Comparison of ENCODE assay signal across 8 cellular contexts in genomic region chr1:117928881-117929339, GRCh38. TPM values are rescaled to one million over a fixed set of nuclear protein-coding genes. Genes with fewer than 3 reads are reported as not detected.
A peak's percentile ranks its signal among the peaks of the same experiment; 100 is the strongest.
DNase-seq lines count a peak whose midpoint lies in the region; ATAC-seq and TF ChIP-seq lines count a peak whose summit lies in the region.

No MANE protein-coding gene starts in this region.

- H3K4me2 ChIP-seq in neural progenitor cell = peak overlapping the region; percentile 83

- H3K4me1 Mint-ChIP-seq in neural progenitor cell = peaks cover 24% of the 10 kb centered on the region

- no peak overlapping the region for H3K27ac Mint-ChIP-seq in neural progenitor cell

- no peaks in the 10 kb centered on the region for H3K27me3 Mint-ChIP-seq in neural progenitor cell (ENCODE audit: insufficient read depth, low read depth)

- ATAC-seq in GM19452 (IDR thresholded peaks at IDR 0.05; ENCODE audit: unreplicated experiment) (peak; percentile 35), HG03520 (IDR thresholded peaks at IDR 0.05; ENCODE audit: unreplicated experiment) (peak; percentile 23)

- H3K36me3 ChIP-seq in neural progenitor cell = no peaks in the 10 kb centered on the region
- no peaks in the 10 kb centered on the region for H3K36me3 ChIP-seq in urinary bladder (ENCODE audit: insufficient read depth)

- WGBS in urinary bladder = 0% methylated on average over 24 of the region's 24 CpGs

- H3K79me2 ChIP-seq in neural progenitor cell (ENCODE audit: low read depth) = peaks cover 96% of the 10 kb centered on the region

- H4K20me1 ChIP-seq in neural progenitor cell (ENCODE audit: low read depth) = peaks cover 20% of the 10 kb centered on the region

- H3K27ac ChIP-seq in neural progenitor cell = peak overlapping the region; percentile 51
- peak overlapping the region; percentile 80 for H3K27ac ChIP-seq in urinary bladder (ENCODE audit: low read depth)

- H3K4me1 ChIP-seq in neural progenitor cell = peaks cover 16% of the 10 kb centered on the region
- H3K4me1 ChIP-seq in urinary bladder (ENCODE audit: insufficient read depth) = no peaks in the 10 kb centered on the region

- peak; percentile 32 for TF ChIP-seq CTCF in neural progenitor cell (IDR thresholded peaks at IDR 0.05)

- peaks cover 5% of the 10 kb centered on the region for H3K36me3 Mint-ChIP-seq in neural progenitor cell

- H3K27me3 ChIP-seq in neural progenitor cell = no peaks in the 10 kb centered on the region

- DNase-seq in DMS 273 treated with DMSO at 0.1 percent for 48 hours (lab: John Stamatoyannopoulos, UW) = peak; percentile 1
- DNase-seq in NOMO-1 treated with DMSO at 0.1 percent for 48 hours (lab: John Stamatoyannopoulos, UW; ENCODE audit: unreplicated experiment) = peak; percentile 62
- peak; percentile 25 for DNase-seq in activated gamma-delta T cell treated with anti-CD3 and anti-CD28 coated beads, Interleukin-2, amount 50 U/mL, for 16 hours (ENCODE audit: low read depth)
- peak; percentile 62 for DNase-seq in foreskin melanocyte
- peak; percentile 82 for DNase-seq in neural progenitor cell (ENCODE audit: low spot score)

- no peaks in the 10 kb centered on the region for H3K9me3 Mint-ChIP-seq in neural progenitor cell

- H3K4me3 ChIP-seq in neural progenitor cell (peak overlapping the region; percentile 85), urinary bladder (ENCODE audit: low read depth, low read length) (peak overlapping the region; percentile 76)

- H3K9me3 ChIP-seq in neural progenitor cell (ENCODE audit: low read depth) = no peaks in the 10 kb centered on the region

- H3K4me3 Mint-ChIP-seq in neural progenitor cell = peak overlapping the region; percentile 95

- peak overlapping the region; percentile 68 for H3K9ac ChIP-seq in neural progenitor cell

- peaks cover 6% of the 10 kb centered on the region for H3F3A ChIP-seq in neural progenitor cell (ENCODE audit: low read depth)

- peak overlapping the region; percentile 95 for H2AFZ ChIP-seq in neural progenitor cell (replicated peaks)

RNA-seq across cellular contexts. Expression of gene GDAP2, which starts 0.5 kb away (rescaled TPM):
- total RNA-seq in neural progenitor cell (ENCODE audit: low replicate concordance) = 24.2 and 32.0 TPM in 2 replicates
- 54.0 TPM for total RNA-seq in urinary bladder
- 6.2 TPM for polyA plus RNA-seq in urinary bladder

RNA-seq across cellular contexts. Expression of gene WDR3, which starts 0.6 kb away (rescaled TPM):
- total RNA-seq in neural progenitor cell (ENCODE audit: low replicate concordance) = 18.6 and 42.4 TPM in 2 replicates
- 11.7 TPM for total RNA-seq in urinary bladder
- 12.2 TPM for polyA plus RNA-seq in urinary bladder

Comparison
In these comparisons a context has a peak if more than half of its experiments do, and no peak if none do; other contexts are left out.
1. Peak in every context shown above with its lines: DNase-seq, ATAC-seq, H3K4me3 ChIP-seq and H3K27ac ChIP-seq.
2. DNase-seq: peak in every context shown above with its lines; median percentile 82 in neural progenitor cell; 62 in NOMO-1 treated with DMSO at 0.1 percent for 48 hours; 62 in foreskin melanocyte; 25 in activated gamma-delta T cell treated with anti-CD3 and anti-CD28 coated beads, Interleukin-2, amount 50 U/mL, for 16 hours; 1 in DMS 273 treated with DMSO at 0.1 percent for 48 hours.